In the genomic region with DNA sequence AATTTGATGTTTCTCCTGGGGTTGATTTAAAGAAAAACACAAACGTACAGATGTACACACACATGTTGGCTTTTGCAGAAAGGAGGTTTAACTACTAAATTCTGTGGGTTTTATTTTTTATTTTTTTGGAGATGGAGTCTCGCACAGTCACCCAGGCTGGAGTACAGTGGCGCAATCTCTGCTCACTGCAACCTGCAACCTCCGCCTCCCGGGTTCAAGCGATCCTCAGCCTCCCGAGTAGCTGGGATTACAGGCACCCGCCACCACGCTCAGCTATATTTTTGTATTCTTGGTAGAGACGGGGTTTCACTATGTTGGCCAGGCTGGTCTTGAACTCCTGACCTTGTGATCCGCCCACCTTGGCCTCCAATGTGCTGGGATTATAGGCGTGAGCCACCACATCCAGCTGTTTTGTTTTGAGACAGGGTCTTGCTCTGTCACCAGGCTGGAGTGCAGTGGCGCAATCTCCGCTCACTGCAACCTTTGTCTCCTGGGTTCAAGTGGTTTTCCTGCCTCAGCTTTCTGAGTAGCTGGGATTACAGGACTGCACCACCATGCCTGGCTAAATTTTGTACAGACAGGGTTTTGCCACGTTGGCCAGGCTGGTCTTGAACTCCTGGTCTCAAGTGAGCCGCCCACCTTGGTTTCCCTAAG, we compare ENCODE assay signal across 1 cellular context. TPM values are rescaled to one million over a fixed set of nuclear protein-coding genes. Genes with fewer than 3 reads are reported as not detected.
"Had no signal": no experiment of that assay in that cellular context is flagged by ENCODE, and none has a peak within 500 bp of the region (broad histone marks: within the 10 kb centered on the region; RNA-seq: fewer than 3 reads in every experiment).

No MANE protein-coding gene starts in this region.

RNA-seq across cellular contexts. Expression of a gene that starts 49.6 kb away (rescaled TPM):
- polyA plus RNA-seq: naive thymus-derived CD8-positive, alpha-beta T cell had no signal
